Comparison of ENCODE assay signal across 21 cellular contexts in genomic region chr5:91160751-91161285, GRCh38.
"Had no signal": no experiment of that assay in that cellular context is flagged by ENCODE, and none has a peak within 500 bp of the region (broad histone marks: within the 10 kb centered on the region; RNA-seq: fewer than 3 reads in every experiment).

No MANE protein-coding gene starts in this region.

- ATAC-seq: activated CD4-positive, alpha-beta T cell treated with anti-CD3 and anti-CD28 coated beads for 36 hours; activated naive CD4-positive, alpha-beta T cell treated with anti-CD3 and anti-CD28 coated beads, Interleukin-2, amount 50 U/mL, for 72 hours; foreskin keratinocyte; left lobe of liver; WTC11 had no signal

- H3K27me3 Mint-ChIP-seq: progenitor cell of endocrine pancreas had no signal

- DNase-seq: activated CD4-positive, alpha-beta T cell treated with anti-CD3 and anti-CD28 coated beads for 36 hours; activated CD4-positive, alpha-beta T cell treated with anti-CD3 and anti-CD28 coated beads, Interleukin-2, amount 50 U/mL, for 48 hours; activated gamma-delta T cell treated with Interleukin-2 at 50 U/mL for 16 hours; adrenal gland; effector CD4-positive, alpha-beta T cell; esophagus squamous epithelium; glutamatergic neuron; hippocampal formation; islet precursor cell; midbrain; stimulated activated CD4-positive, alpha-beta T cell treated with anti-CD3 and anti-CD28 coated beads, Interleukin-2, amount 100 ng/mL, for 24 hours; stimulated activated naive CD4-positive, alpha-beta T cell treated with Interleukin-2 at 50 U/mL for 16 hours; thyroid gland had no signal

- H3K4me3 Mint-ChIP-seq: activated CD4-positive, alpha-beta T cell treated with anti-CD3 and anti-CD28 coated beads for 36 hours; activated T-helper 1 cell treated with anti-CD3 and anti-CD28 coated beads, Interleukin-12 subunit alpha, Interleukin-12 subunit beta, Interleukin-2, Interleukin-4 antibody, amounts not matched to agents 30 ng/mL and 10 ng/mL and 1 ng/mL, durations not matched to agents 14 hours and 24 hours and 36 hours; neural progenitor cell; T-helper 1 cell treated with Interleukin-12 subunit alpha and Interleukin-12 subunit beta and Interleukin-4 antibody, amounts not matched to agents 30 μg/mL and 1 μg/mL, for 36 hours; WTC11 had no signal

- H3K9me3 Mint-ChIP-seq: activated naive CD4-positive, alpha-beta T cell treated with anti-CD3 and anti-CD28 coated beads, Interleukin-2, amount 50 U/mL, for 72 hours; activated T-helper 1 cell treated with anti-CD3 and anti-CD28 coated beads, Interleukin-12 subunit alpha, Interleukin-12 subunit beta, Interleukin-2, Interleukin-4 antibody, amounts not matched to agents 30 ng/mL and 10 ng/mL and 1 ng/mL, durations not matched to agents 14 hours and 24 hours and 36 hours; neural progenitor cell; T-helper 1 cell treated with Interleukin-12 subunit alpha and Interleukin-12 subunit beta and Interleukin-4 antibody, amounts not matched to agents 30 μg/mL and 1 μg/mL, for 36 hours; WTC11 had no signal

- H3K36me3 Mint-ChIP-seq: activated naive CD4-positive, alpha-beta T cell treated with anti-CD3 and anti-CD28 coated beads, Interleukin-2, amount 50 U/mL, for 72 hours had no signal

- H3K27ac Mint-ChIP-seq: activated CD4-positive, alpha-beta T cell treated with anti-CD3 and anti-CD28 coated beads for 36 hours; activated naive CD4-positive, alpha-beta T cell treated with anti-CD3 and anti-CD28 coated beads, Interleukin-2, amount 50 U/mL, for 72 hours; activated T-helper 1 cell treated with anti-CD3 and anti-CD28 coated beads, Interleukin-12 subunit alpha, Interleukin-12 subunit beta, Interleukin-2, Interleukin-4 antibody, amounts not matched to agents 30 ng/mL and 10 ng/mL and 1 ng/mL, durations not matched to agents 14 hours and 24 hours and 36 hours; neural progenitor cell; WTC11 had no signal
